In genomic region chr1:229480500-229480899, GRCh38 we compare ENCODE assay signal across 26 cellular contexts. TPM values are rescaled to one million over a fixed set of nuclear protein-coding genes. Genes with fewer than 3 reads are reported as not detected.
DNase-seq lines count a peak whose midpoint lies in the region; ATAC-seq, FAIRE-seq and TF ChIP-seq lines count a peak whose summit lies in the region.
"Had no signal": no experiment of that assay in that cellular context is flagged by ENCODE, and none has a peak within 500 bp of the region (broad histone marks: within the 10 kb centered on the region; RNA-seq: fewer than 3 reads in every experiment).

No MANE protein-coding gene starts in this region.

- peaks cover 3 to 19% (median 9%) of the 10 kb centered on the region in 7 donors for H3K4me1 Mint-ChIP-seq in naive thymus-derived CD4-positive, alpha-beta T cell
- no peaks in the 10 kb centered on the region for H3K4me1 Mint-ChIP-seq in Calu3 (ENCODE audit: low read depth, unreplicated experiment)
- H3K4me1 Mint-ChIP-seq: GM23338 had no signal

- peaks cover 7 to 62% (median 40%) of the 10 kb centered on the region in 5 donors for H3K36me3 Mint-ChIP-seq in naive thymus-derived CD4-positive, alpha-beta T cell
- H3K36me3 Mint-ChIP-seq in Calu3 (ENCODE audit: insufficient read depth, unreplicated experiment): peaks cover 13% of the 10 kb centered on the region

- no peak for DNase-seq in naive thymus-derived CD4-positive, alpha-beta T cell
- DNase-seq in NCI-H748 (lab: John Stamatoyannopoulos, UW; ENCODE audit: unreplicated experiment): no peak
- no peak for DNase-seq in Calu3
- no peak for DNase-seq in GM12891 (ENCODE audit: insufficient read length, low spot score)
- DNase-seq: ACHN; activated CD4-positive, alpha-beta T cell treated with anti-CD3 and anti-CD28 coated beads for 48 hours; activated naive CD4-positive, alpha-beta T cell treated with anti-CD3 and anti-CD28 coated beads, Interleukin-2, amount 50 U/mL, for 16 hours; activated T-cell treated with anti-CD3 and anti-CD28 coated beads, Interleukin-2, amount 50 U/mL, for 4 hours; anterior cingulate cortex; HFFc6; lower lobe of right lung; NCI-H1930; NCI-H748 treated with DMSO at 0.1 percent for 48 hours had no signal

- TF ChIP-seq CTCF in SU-DHL-6 (IDR thresholded peaks at IDR 0.05; ENCODE audit: insufficient read depth, low read length, poor library complexity, severe bottlenecking) (no peak), Calu3 (IDR thresholded peaks at IDR 0.05; ENCODE audit: unreplicated experiment) (no peak)

- H3K36me3 ChIP-seq in BLaER1 treated with 17β-estradiol and CSF1 and Interleukin-3, amounts not matched to agents 10 nM and 100 nM: peaks cover 66 to 89% (median 80%) of the 10 kb centered on the region in 11 experiments
- peaks cover 19% of the 10 kb centered on the region for H3K36me3 ChIP-seq in SU-DHL-6 (ENCODE audit: low read length)
- peaks cover 13 to 78% (median 16%) of the 10 kb centered on the region in 3 experiments for H3K36me3 ChIP-seq in naive thymus-derived CD4-positive, alpha-beta T cell (ENCODE audit: control insufficient read depth in 2 of 3, insufficient read depth in 3 of 3, low read length in 3 of 3)

- H4K20me1 ChIP-seq in BLaER1 treated with 17β-estradiol and CSF1 and Interleukin-3, amounts not matched to agents 10 nM and 100 nM: peaks cover 0 to 16% (median 0%) of the 10 kb centered on the region in 11 experiments; a peak in 5 of 22 replicates
- no peaks in the 10 kb centered on the region for H4K20me1 ChIP-seq in SU-DHL-6 (ENCODE audit: low read depth, low read length)

- BruUV-seq in Calu3 (replicated peaks; lab: Mats Ljungman, UMichigan): no TSS peak

- H3K79me2 ChIP-seq in SU-DHL-6 (ENCODE audit: insufficient read depth, low read length): no peaks in the 10 kb centered on the region

- H3K4me1 ChIP-seq in BLaER1 treated with 17β-estradiol and CSF1 and Interleukin-3, amounts not matched to agents 10 nM and 100 nM: peaks cover 25 to 37% (median 34%) of the 10 kb centered on the region in 10 experiments
- H3K4me1 ChIP-seq in naive thymus-derived CD4-positive, alpha-beta T cell (ENCODE audit: control insufficient read depth in 2 of 2, insufficient read depth in 2 of 2, low read length in 2 of 2): no peaks in the 10 kb centered on the region
- H3K4me1 ChIP-seq: lower lobe of right lung, suprapubic skin had no signal

- no peak overlapping the region for H3K4me3 Mint-ChIP-seq in naive thymus-derived CD4-positive, alpha-beta T cell
- H3K4me3 Mint-ChIP-seq in Calu3 (ENCODE audit: low read depth, unreplicated experiment): no peak overlapping the region
- H3K4me3 Mint-ChIP-seq: activated T-cell treated with anti-CD3 and anti-CD28 coated beads, Interleukin-2, amount 50 U/mL, for 4 hours; GM23338; HFFc6; T-helper 2 cell treated with Interferon-gamma antibody and Interleukin-4, amounts not matched to agents 5 μg/mL and 100 μg/mL, for 36 hours had no signal

- H3K4me3 ChIP-seq in BLaER1 treated with 17β-estradiol and CSF1 and Interleukin-3, amounts not matched to agents 10 nM and 100 nM: no peak overlapping the region
- H3K4me3 ChIP-seq in SU-DHL-6 (ENCODE audit: insufficient read depth, low read length, poor library complexity, severe bottlenecking): no peak overlapping the region
- H3K4me3 ChIP-seq in naive thymus-derived CD4-positive, alpha-beta T cell (ENCODE audit: low read length): no peak overlapping the region
- H3K4me3 ChIP-seq: cardiac muscle cell, GM23338, lower lobe of right lung, suprapubic skin had no signal

- no peak for FAIRE-seq in GM12891 (lab: Jason Lieb, UNC)
- FAIRE-seq: endothelial cell of umbilical vein had no signal

- peak overlapping the region in 4 of 11 experiments; percentile 25 to 49 (median 35); a peak in 3 of 22 replicates for H3K9ac ChIP-seq in BLaER1 treated with 17β-estradiol and CSF1 and Interleukin-3, amounts not matched to agents 10 nM and 100 nM
- H3K9ac ChIP-seq in SU-DHL-6 (ENCODE audit: low read length): no peak overlapping the region

- TF ChIP-seq POLR2A in GM12891 (IDR thresholded peaks at IDR 0.05; ENCODE audit: low read depth, low read length): no peak

- ATAC-seq in GM21825 (IDR thresholded peaks at IDR 0.05; ENCODE audit: unreplicated experiment): peak; percentile 41
- ATAC-seq in naive thymus-derived CD4-positive, alpha-beta T cell: peak; percentile 42
- ATAC-seq: activated T-cell treated with anti-CD3 and anti-CD28 coated beads, Interleukin-2, amount 50 U/mL, for 4 hours; GM23338; lower lobe of right lung had no signal

- no peak overlapping the region for H3K27ac Mint-ChIP-seq in naive thymus-derived CD4-positive, alpha-beta T cell
- no peak overlapping the region for H3K27ac Mint-ChIP-seq in Calu3 (ENCODE audit: unreplicated experiment)
- H3K27ac Mint-ChIP-seq: GM23338; HFFc6; progenitor cell of endocrine pancreas; T-helper 2 cell treated with Interferon-gamma antibody and Interleukin-4, amounts not matched to agents 5 μg/mL and 100 μg/mL, for 36 hours had no signal

- no peaks in the 10 kb centered on the region for H3K27me3 ChIP-seq in BLaER1 treated with 17β-estradiol and CSF1 and Interleukin-3, amounts not matched to agents 10 nM and 100 nM
- no peaks in the 10 kb centered on the region for H3K27me3 ChIP-seq in SU-DHL-6 (ENCODE audit: low read length)
- H3K27me3 ChIP-seq in naive thymus-derived CD4-positive, alpha-beta T cell (ENCODE audit: control insufficient read depth in 2 of 2, insufficient read depth in 2 of 2, low read length in 2 of 2): no peaks in the 10 kb centered on the region
- H3K27me3 ChIP-seq: cardiac muscle cell, suprapubic skin had no signal

- POLR2A ChIA-PET in naive thymus-derived CD4-positive, alpha-beta T cell (lab: Charles Lee): interaction anchor here (0.7 to 1.4 kb wide), 2 partner anchors 219 to 225 kb away, joined by 3 to 4 read pairs; no protein-coding TSS in a partner anchor

- H3F3A ChIP-seq in SU-DHL-6 (ENCODE audit: insufficient read depth): no peaks in the 10 kb centered on the region

- no peaks in the 10 kb centered on the region for H3K27me3 Mint-ChIP-seq in naive thymus-derived CD4-positive, alpha-beta T cell
- H3K27me3 Mint-ChIP-seq in Calu3 (ENCODE audit: unreplicated experiment): no peaks in the 10 kb centered on the region
- H3K27me3 Mint-ChIP-seq: progenitor cell of endocrine pancreas had no signal

- no peaks in the 10 kb centered on the region for H3K9me3 Mint-ChIP-seq in naive thymus-derived CD4-positive, alpha-beta T cell
- no peaks in the 10 kb centered on the region for H3K9me3 Mint-ChIP-seq in Calu3 (ENCODE audit: low read depth, unreplicated experiment)
- H3K9me3 Mint-ChIP-seq: activated T-cell treated with anti-CD3 and anti-CD28 coated beads, Interleukin-2, amount 50 U/mL, for 4 hours; GM23338; HFFc6; T-helper 2 cell treated with Interferon-gamma antibody and Interleukin-4, amounts not matched to agents 5 μg/mL and 100 μg/mL, for 36 hours had no signal

- intact Hi-C loops in naive thymus-derived CD4-positive, alpha-beta T cell (cut with micrococcal nuclease): no loop called here
- intact Hi-C loops in Calu3 (cut with micrococcal nuclease; ENCODE audit: unreplicated experiment): no loop called here

- H2AFZ ChIP-seq in SU-DHL-6 (ENCODE audit: low read depth, low read length, severe bottlenecking): no peak overlapping the region
- H2AFZ ChIP-seq: GM23338 had no signal

- peak overlapping the region in 9 of 11 experiments; percentile 18 to 66 (median 61); a peak in 17 of 22 replicates for H3K27ac ChIP-seq in BLaER1 treated with 17β-estradiol and CSF1 and Interleukin-3, amounts not matched to agents 10 nM and 100 nM
- peak overlapping the region; percentile 36; the same call in 1 of the 2 replicates for H3K27ac ChIP-seq in SU-DHL-6 (ENCODE audit: low read depth, low read length)
- no peak overlapping the region for H3K27ac ChIP-seq in naive thymus-derived CD4-positive, alpha-beta T cell (ENCODE audit: low read depth, low read length)
- H3K27ac ChIP-seq: C4-2B, cardiac muscle cell, lower lobe of right lung, suprapubic skin had no signal

- peak overlapping the region; percentile 48 to 78 (median 68) for H3K4me2 ChIP-seq in BLaER1 treated with 17β-estradiol and CSF1 and Interleukin-3, amounts not matched to agents 10 nM and 100 nM
- peak overlapping the region; percentile 27 for H3K4me2 ChIP-seq in SU-DHL-6 (ENCODE audit: low read depth, low read length, poor library complexity, severe bottlenecking)
- H3K4me2 ChIP-seq: GM23338 had no signal

- no peaks in the 10 kb centered on the region for H3K9me3 ChIP-seq in BLaER1 treated with 17β-estradiol and CSF1 and Interleukin-3, amounts not matched to agents 10 nM and 100 nM (replicated peaks in 1 of 11)
- no peaks in the 10 kb centered on the region for H3K9me3 ChIP-seq in SU-DHL-6 (ENCODE audit: insufficient read depth, low read length)
- H3K9me3 ChIP-seq in naive thymus-derived CD4-positive, alpha-beta T cell (ENCODE audit: control insufficient read depth in 2 of 3, low read length in 3 of 3): no peaks in the 10 kb centered on the region
- H3K9me3 ChIP-seq: lower lobe of right lung, suprapubic skin had no signal

- no peaks in the 10 kb centered on the region for H3K9me2 ChIP-seq in SU-DHL-6 (replicated peaks; ENCODE audit: insufficient read depth, low read length)

- CTCF ChIA-PET in naive thymus-derived CD4-positive, alpha-beta T cell (lab: Charles Lee): interaction anchor here (0.6 to 6.7 kb wide), 6 partner anchors 8 to 1361 kb away, joined by 3 to 107 read pairs (median 3); no protein-coding TSS in a partner anchor
- CTCF ChIA-PET in Calu3 (lab: Charles Lee): interaction anchor here (0.6 to 1.0 kb wide), 3 partner anchors 47 to 222 kb away, joined by 3 to 6 read pairs (median 3); no protein-coding TSS in a partner anchor

TF ChIP-seq in GM12891, 5 proteins besides CTCF, POLR2A, EP300 and RAD21:
- TF ChIP-seq POLR2AphosphoS5 (IDR thresholded peaks at IDR 0.05; ENCODE audit: low read depth, low read length) (no peak), SPI1 (IDR thresholded peaks at IDR 0.05; ENCODE audit: low read depth, low read length) (no peak), TAF1 (IDR thresholded peaks at IDR 0.05; ENCODE audit: low read depth, low read length) (no peak), PAX5 (IDR thresholded peaks at IDR 0.05; ENCODE audit: insufficient read depth, low read length, severe bottlenecking) (no peak), POU2F2 (IDR thresholded peaks at IDR 0.05; ENCODE audit: low read depth, low read length) (no peak)

RNA-seq across cellular contexts. Expression of gene NUP133, which starts 27.6 kb away (rescaled TPM):
- 10 to 100 TPM; 24.3 to 45.8 (median 40.4) TPM for total RNA-seq in naive thymus-derived CD4-positive, alpha-beta T cell
- 10 to 100 TPM; 19.4 to 19.7 TPM for polyA plus RNA-seq in naive thymus-derived CD4-positive, alpha-beta T cell
- total RNA-seq in Calu3 (2022): 45.2 and 50.9 TPM in 2 replicates
- polyA plus RNA-seq in GM12891 (2012; ENCODE audit: low read depth, missing spikeins): 13.2 TPM

RNA-seq across cellular contexts. Expression of gene ACTA1, which starts 46.6 kb away (rescaled TPM):
- not detected for total RNA-seq in naive thymus-derived CD4-positive, alpha-beta T cell
- not detected for polyA plus RNA-seq in naive thymus-derived CD4-positive, alpha-beta T cell
- 0.37 and 0.45 TPM in 2 replicates for total RNA-seq in Calu3 (2022)
- 0.08 TPM for polyA plus RNA-seq in GM12891 (2012; ENCODE audit: low read depth, missing spikeins)
- total RNA-seq: activated CD8-positive, alpha-beta memory T cell treated with anti-CD3 and anti-CD28 coated beads for 36 hours; activated T-cell treated with anti-CD3 and anti-CD28 coated beads, Interleukin-2, amount 50 U/mL, for 4 hours; Daoy; HFFc6; HT1080 had no signal
